ENCODE assay signal across 1 cellular context in the genomic region with DNA sequence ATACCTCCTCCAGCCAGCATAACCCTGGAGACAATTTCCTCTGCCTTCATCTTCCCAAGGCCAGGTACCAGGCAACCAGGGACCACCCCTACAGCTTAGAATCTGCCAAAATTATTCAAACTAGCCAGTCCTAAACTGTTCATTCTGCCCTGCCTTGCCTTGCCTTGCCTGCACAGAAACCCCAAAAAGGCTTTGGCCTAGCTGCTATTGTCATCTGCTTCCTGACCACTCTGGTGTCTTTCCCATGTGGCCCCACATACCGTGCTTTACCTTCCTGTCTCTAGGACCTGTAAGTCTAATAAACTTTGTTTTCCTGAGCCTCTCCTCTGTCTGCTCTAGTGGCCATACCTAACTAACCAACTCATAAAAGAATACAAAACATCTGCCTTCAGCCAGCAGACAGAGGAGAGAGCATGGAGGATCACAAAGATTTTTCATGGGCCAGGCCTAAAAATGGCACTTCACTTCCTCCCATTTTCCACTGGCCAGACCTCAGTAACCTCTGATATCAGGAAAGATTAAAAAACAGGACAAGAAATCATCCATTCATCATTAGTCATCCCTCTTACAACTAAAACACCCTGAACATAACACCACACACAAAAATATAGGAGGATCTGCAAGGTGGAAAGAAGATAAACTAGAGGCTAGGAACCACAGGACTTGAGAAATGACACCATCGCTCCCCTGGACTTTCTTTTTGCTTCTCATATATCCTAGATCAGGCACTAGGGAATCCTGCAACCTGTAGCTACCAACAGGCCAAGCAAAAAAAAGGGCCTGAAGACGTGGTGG.
TF ChIP-seq lines count a peak whose summit lies in the region.

No MANE protein-coding gene starts in this region.

TF ChIP-seq in endothelial cell of umbilical vein, 7 proteins besides CTCF, POLR2A, EP300 and RAD21:
- no peak for TF ChIP-seq MYC (IDR thresholded peaks at IDR 0.05; ENCODE audit: low read depth, low read length)
- TF ChIP-seq GATA2 (IDR thresholded peaks at IDR 0.05; ENCODE audit: insufficient read depth, insufficient read length, low read depth, low read length), result peak; percentile 34
- peak; percentile 16 for TF ChIP-seq FOS (IDR thresholded peaks at IDR 0.05; ENCODE audit: borderline replicate concordance, insufficient read depth, low read length)
